ENCODE assay signal across 26 cellular contexts in the genomic region with DNA sequence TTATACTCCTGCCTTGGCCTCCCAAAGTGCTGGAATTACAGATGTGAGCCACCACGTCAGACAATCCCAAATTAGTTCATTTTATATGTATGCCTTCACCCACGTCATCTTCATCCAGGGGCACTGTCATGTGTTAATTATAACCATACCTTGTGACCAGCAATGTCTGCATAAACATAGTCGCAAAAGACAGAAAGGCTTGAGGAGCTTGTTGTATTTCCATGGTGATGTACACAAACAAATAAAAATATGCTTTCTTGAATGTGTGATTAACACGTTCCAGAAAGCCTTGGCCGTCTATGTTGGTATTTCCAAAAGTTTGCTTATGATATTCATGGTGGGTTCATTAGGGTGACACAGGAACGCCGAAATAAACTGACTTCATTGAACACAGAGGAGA.
A peak's percentile ranks its signal among the peaks of the same experiment; 100 is the strongest.
DNase-seq lines count a peak whose midpoint lies in the region; ATAC-seq and TF ChIP-seq lines count a peak whose summit lies in the region.
"Had no signal": no experiment of that assay in that cellular context is flagged by ENCODE, and none has a peak within 500 bp of the region (broad histone marks: within the 10 kb centered on the region; RNA-seq: fewer than 3 reads in every experiment).

No MANE protein-coding gene starts in this region.

- H3K36me3 ChIP-seq in GM23248 (ENCODE audit: low read depth) (no peaks in the 10 kb centered on the region), WERI-Rb-1 (no peaks in the 10 kb centered on the region), SK-N-SH (replicated peaks in 1 of 2; ENCODE audit: control insufficient read depth in 1 of 2, insufficient read depth in 2 of 2, low read length in 1 of 2) (no peaks in the 10 kb centered on the region)
- H3K36me3 ChIP-seq: cardiac muscle cell, gastroesophageal sphincter had no signal

- H3K9ac ChIP-seq in GM23248 (peak overlapping the region; percentile 15; the same call in 1 of the 2 replicates), SK-N-SH (no peak overlapping the region)

- H2AFZ ChIP-seq in GM23248: peak overlapping the region; percentile 73
- no peak overlapping the region for H2AFZ ChIP-seq in SK-N-SH (ENCODE audit: low read depth)

- H3K4me1 ChIP-seq in GM23248 (ENCODE audit: insufficient read depth) (peaks cover 14% of the 10 kb centered on the region), foreskin keratinocyte (no peaks in the 10 kb centered on the region), SK-N-SH (ENCODE audit: control insufficient read depth in 1 of 2, insufficient read depth in 2 of 2, low read depth in 1 of 2, low read length in 1 of 2) (no peaks in the 10 kb centered on the region)
- H3K4me1 ChIP-seq: gastroesophageal sphincter had no signal

- H3K4me2 ChIP-seq in GM23248 (ENCODE audit: unreplicated experiment): peak overlapping the region; percentile 69
- H3K4me2 ChIP-seq in SK-N-SH: no peak overlapping the region

- peak overlapping the region; percentile 56 for H3K4me3 ChIP-seq in GM23248
- peak overlapping the region in 1 of 7 experiments; percentile 38 for H3K4me3 ChIP-seq in skin epidermis
- no peak overlapping the region for H3K4me3 ChIP-seq in WERI-Rb-1 (ENCODE audit: low read depth, low read length)
- H3K4me3 ChIP-seq in SK-N-SH (ENCODE audit: low read depth in 2 of 2, low read length in 1 of 2): no peak overlapping the region
- H3K4me3 ChIP-seq: cardiac muscle cell, gastroesophageal sphincter had no signal

- H3K9me2 ChIP-seq in GM23248 (ENCODE audit: insufficient read depth) (no peaks in the 10 kb centered on the region), SK-N-SH (no peaks in the 10 kb centered on the region)

- ATAC-seq in foreskin keratinocyte (peak; percentile 47), left colon (no peak)
- ATAC-seq: esophagus mucosa; gastroesophageal sphincter; stimulated activated memory B cell treated with anti-CD40 and anti-IgM and Interleukin-4, amounts not matched to agents 10 μg/mL and 1 μg/mL and 100 μg/mL, for 72 hours had no signal

- POLR2A ChIA-PET in SK-N-SH (lab: Yijun Ruan, JAX): no interaction called here

- TF ChIP-seq RAD21 in SK-N-SH (IDR thresholded peaks at IDR 0.05; ENCODE audit: low read length): no peak

- H4K20me1 ChIP-seq in GM23248 (ENCODE audit: insufficient read depth) (no peaks in the 10 kb centered on the region), SK-N-SH (ENCODE audit: insufficient read depth) (no peaks in the 10 kb centered on the region)

- H3F3A ChIP-seq in GM23248 (ENCODE audit: insufficient read depth): no peaks in the 10 kb centered on the region
- H3F3A ChIP-seq in SK-N-SH (replicated peaks; ENCODE audit: insufficient read depth): no peaks in the 10 kb centered on the region

- DNase-seq in GM23248: peak; percentile 49
- peak; percentile 89 for DNase-seq in SK-MEL-5 (ENCODE audit: low read depth, low spot score)
- DNase-seq in foreskin keratinocyte: no peak
- no peak for DNase-seq in WERI-Rb-1
- no peak for DNase-seq in SK-N-SH
- no peak for DNase-seq in left colon
- DNase-seq: activated B cell treated with CpG ODN at 0.5 μM for 24 hours; activated CD4-positive, alpha-beta T cell treated with anti-CD3 and anti-CD28 coated beads, Interleukin-2, amount 10 ng/mL, durations not matched to agents 7 days and 5 days; activated effector memory CD4-positive, alpha-beta T cell treated with anti-CD3 and anti-CD28 coated beads, Interleukin-2, amount 50 U/mL, for 16 hours; activated naive CD8-positive, alpha-beta T cell treated with anti-CD3 and anti-CD28 coated beads, Interleukin-2, amount 10 ng/mL, durations not matched to agents 7 days and 5 days; activated T-cell treated with anti-CD3 and anti-CD28 coated beads, Interleukin-2, amount 50 U/mL, for 24 hours; Calu3; CD4-positive, CD25-positive, alpha-beta regulatory T cell; DMS79; GDM1; NCI-H1092 treated with DMSO at 0.1 percent for 48 hours; NCI-H187; NCI-H2171 treated with DMSO at 0.1 percent for 48 hours; NCI-H510A; Right ventricle myocardium superior; SW 1271 had no signal

- in situ Hi-C loops in GM23248 (cut with MboI): no loop called here
- in situ Hi-C loops in SK-MEL-5 (cut with HindIII; ENCODE audit: low pct_unique_long_range_greater_than_20kb, low sequenced_read_pairs): no loop called here

- 12% methylated on average over 7 of the region's 7 CpGs for WGBS in GM23248 (ENCODE audit: low coverage in 1 of 2, low lambda C conversion rate in 2 of 2, missing lambda C conversion rate in 2 of 2), 2 experiments
- WGBS in SK-N-SH (ENCODE audit: low lambda C conversion rate): 70% methylated on average over 7 of the region's 7 CpGs

- H3K27me3 ChIP-seq in GM23248 (replicated peaks; ENCODE audit: insufficient read depth): peaks cover 12% of the 10 kb centered on the region; the same call in 1 of the 2 replicates
- H3K27me3 ChIP-seq in foreskin keratinocyte: no peaks in the 10 kb centered on the region
- no peaks in the 10 kb centered on the region for H3K27me3 ChIP-seq in WERI-Rb-1 (ENCODE audit: insufficient read depth, low read depth, severe bottlenecking)
- no peaks in the 10 kb centered on the region for H3K27me3 ChIP-seq in SK-N-SH (ENCODE audit: insufficient read depth)
- H3K27me3 ChIP-seq: cardiac muscle cell, gastroesophageal sphincter had no signal

- no peaks in the 10 kb centered on the region for H3K9me3 ChIP-seq in GM23248 (ENCODE audit: low read depth)
- H3K9me3 ChIP-seq in WERI-Rb-1 (ENCODE audit: severe bottlenecking): no peaks in the 10 kb centered on the region
- H3K9me3 ChIP-seq in SK-N-SH: no peaks in the 10 kb centered on the region

- no peak for TF ChIP-seq EP300 in SK-N-SH (IDR thresholded peaks at IDR 0.05; ENCODE audit: borderline replicate concordance in 1 of 2, low read depth in 1 of 2, low read length in 1 of 2)

- CTCF ChIA-PET in SK-N-SH (lab: Yijun Ruan, JAX): no interaction called here

- no peak overlapping the region for H3K27ac ChIP-seq in GM23248
- H3K27ac ChIP-seq in foreskin keratinocyte: no peak overlapping the region
- peak overlapping the region in 12 of 21 experiments; percentile 14 to 82 (median 56) for H3K27ac ChIP-seq in skin epidermis
- H3K27ac ChIP-seq in WERI-Rb-1: no peak overlapping the region
- H3K27ac ChIP-seq in SK-N-SH (ENCODE audit: low read depth in 2 of 2, low read length in 1 of 2): no peak overlapping the region
- H3K27ac ChIP-seq: cardiac muscle cell, gastroesophageal sphincter had no signal

- TF ChIP-seq CTCF in foreskin keratinocyte (conservative IDR thresholded peaks at IDR 0.05) (no peak), WERI-Rb-1 (IDR thresholded peaks at IDR 0.05; ENCODE audit: low read depth, low read length) (no peak), SK-N-SH (IDR thresholded peaks at IDR 0.05) (no peak)

- intact Hi-C loops in left colon (cut with DNase I, micrococcal nuclease): no loop called here

- H3K79me2 ChIP-seq in GM23248 (ENCODE audit: insufficient read depth) (no peaks in the 10 kb centered on the region), SK-N-SH (ENCODE audit: insufficient read depth) (no peaks in the 10 kb centered on the region)

TF ChIP-seq in SK-N-SH, 30 proteins besides CTCF, POLR2A, EP300 and RAD21 (continues in another document):
- no peak for TF ChIP-seq TCF12 (IDR thresholded peaks at IDR 0.05)
- TF ChIP-seq, protein P1, sequence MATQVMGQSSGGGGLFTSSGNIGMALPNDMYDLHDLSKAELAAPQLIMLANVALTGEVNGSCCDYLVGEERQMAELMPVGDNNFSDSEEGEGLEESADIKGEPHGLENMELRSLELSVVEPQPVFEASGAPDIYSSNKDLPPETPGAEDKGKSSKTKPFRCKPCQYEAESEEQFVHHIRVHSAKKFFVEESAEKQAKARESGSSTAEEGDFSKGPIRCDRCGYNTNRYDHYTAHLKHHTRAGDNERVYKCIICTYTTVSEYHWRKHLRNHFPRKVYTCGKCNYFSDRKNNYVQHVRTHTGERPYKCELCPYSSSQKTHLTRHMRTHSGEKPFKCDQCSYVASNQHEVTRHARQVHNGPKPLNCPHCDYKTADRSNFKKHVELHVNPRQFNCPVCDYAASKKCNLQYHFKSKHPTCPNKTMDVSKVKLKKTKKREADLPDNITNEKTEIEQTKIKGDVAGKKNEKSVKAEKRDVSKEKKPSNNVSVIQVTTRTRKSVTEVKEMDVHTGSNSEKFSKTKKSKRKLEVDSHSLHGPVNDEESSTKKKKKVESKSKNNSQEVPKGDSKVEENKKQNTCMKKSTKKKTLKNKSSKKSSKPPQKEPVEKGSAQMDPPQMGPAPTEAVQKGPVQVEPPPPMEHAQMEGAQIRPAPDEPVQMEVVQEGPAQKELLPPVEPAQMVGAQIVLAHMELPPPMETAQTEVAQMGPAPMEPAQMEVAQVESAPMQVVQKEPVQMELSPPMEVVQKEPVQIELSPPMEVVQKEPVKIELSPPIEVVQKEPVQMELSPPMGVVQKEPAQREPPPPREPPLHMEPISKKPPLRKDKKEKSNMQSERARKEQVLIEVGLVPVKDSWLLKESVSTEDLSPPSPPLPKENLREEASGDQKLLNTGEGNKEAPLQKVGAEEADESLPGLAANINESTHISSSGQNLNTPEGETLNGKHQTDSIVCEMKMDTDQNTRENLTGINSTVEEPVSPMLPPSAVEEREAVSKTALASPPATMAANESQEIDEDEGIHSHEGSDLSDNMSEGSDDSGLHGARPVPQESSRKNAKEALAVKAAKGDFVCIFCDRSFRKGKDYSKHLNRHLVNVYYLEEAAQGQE (IDR thresholded peaks at IDR 0.05; ENCODE audit: low read depth, low read length): no peak
- TF ChIP-seq EZH2phosphoT487 (IDR thresholded peaks at IDR 0.05; ENCODE audit: borderline replicate concordance, low read depth): no peak
- TF ChIP-seq NRF1 (IDR thresholded peaks at IDR 0.05; ENCODE audit: low read depth, low read length): no peak
- TF ChIP-seq, protein P2, sequence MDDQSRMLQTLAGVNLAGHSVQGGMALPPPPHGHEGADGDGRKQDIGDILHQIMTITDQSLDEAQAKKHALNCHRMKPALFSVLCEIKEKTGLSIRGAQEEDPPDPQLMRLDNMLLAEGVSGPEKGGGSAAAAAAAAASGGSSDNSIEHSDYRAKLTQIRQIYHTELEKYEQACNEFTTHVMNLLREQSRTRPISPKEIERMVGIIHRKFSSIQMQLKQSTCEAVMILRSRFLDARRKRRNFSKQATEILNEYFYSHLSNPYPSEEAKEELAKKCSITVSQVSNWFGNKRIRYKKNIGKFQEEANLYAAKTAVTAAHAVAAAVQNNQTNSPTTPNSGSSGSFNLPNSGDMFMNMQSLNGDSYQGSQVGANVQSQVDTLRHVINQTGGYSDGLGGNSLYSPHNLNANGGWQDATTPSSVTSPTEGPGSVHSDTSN (IDR thresholded peaks at IDR 0.05): no peak
- TF ChIP-seq, protein P3, sequence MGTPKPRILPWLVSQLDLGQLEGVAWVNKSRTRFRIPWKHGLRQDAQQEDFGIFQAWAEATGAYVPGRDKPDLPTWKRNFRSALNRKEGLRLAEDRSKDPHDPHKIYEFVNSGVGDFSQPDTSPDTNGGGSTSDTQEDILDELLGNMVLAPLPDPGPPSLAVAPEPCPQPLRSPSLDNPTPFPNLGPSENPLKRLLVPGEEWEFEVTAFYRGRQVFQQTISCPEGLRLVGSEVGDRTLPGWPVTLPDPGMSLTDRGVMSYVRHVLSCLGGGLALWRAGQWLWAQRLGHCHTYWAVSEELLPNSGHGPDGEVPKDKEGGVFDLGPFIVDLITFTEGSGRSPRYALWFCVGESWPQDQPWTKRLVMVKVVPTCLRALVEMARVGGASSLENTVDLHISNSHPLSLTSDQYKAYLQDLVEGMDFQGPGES (IDR thresholded peaks at IDR 0.05; ENCODE audit: low read depth, low read length): no peak
- TF ChIP-seq NFIC (IDR thresholded peaks at IDR 0.05; ENCODE audit: borderline replicate concordance): no peak

Comparison
In these comparisons a context has a peak if more than half of its experiments do, and no peak if none do; other contexts are left out.
1. DNase-seq: peak in GM23248 (single experiment) and SK-MEL-5 (single experiment); none in foreskin keratinocyte (0 of 2), WERI-Rb-1 (single experiment), SK-N-SH (single experiment) and left colon (0 of 2).
2. H3K27ac ChIP-seq: peak in skin epidermis (12 of 21); none in GM23248 (single experiment), foreskin keratinocyte (single experiment), WERI-Rb-1 (single experiment) and SK-N-SH (0 of 2).